ENCODE assay signal across 17 cellular contexts in genomic region chr1:85504417-85504816, GRCh38.
A peak's percentile ranks its signal among the peaks of the same experiment; 100 is the strongest.
DNase-seq lines count a peak whose midpoint lies in the region; ATAC-seq and TF ChIP-seq lines count a peak whose summit lies in the region.
"Had no signal": no experiment of that assay in that cellular context is flagged by ENCODE, and none has a peak within 500 bp of the region (broad histone marks: within the 10 kb centered on the region; RNA-seq: fewer than 3 reads in every experiment).

No MANE protein-coding gene starts in this region.

- H3K27me3 Mint-ChIP-seq in nephron progenitor cell (ENCODE audit: low read depth, poor library complexity): peaks cover 9% of the 10 kb centered on the region

- peaks cover 6% of the 10 kb centered on the region for H3K4me1 Mint-ChIP-seq in nephron progenitor cell
- H3K4me1 Mint-ChIP-seq: B cell had no signal

- peaks cover 19% of the 10 kb centered on the region for H3K36me3 Mint-ChIP-seq in nephron progenitor cell (ENCODE audit: low read depth)

- peaks cover 31% of the 10 kb centered on the region for H3K9me3 Mint-ChIP-seq in nephron progenitor cell
- H3K9me3 Mint-ChIP-seq: CD4-positive, alpha-beta T cell had no signal

- no peak overlapping the region for H3K4me3 ChIP-seq in AG10803 (ENCODE audit: low read length)

- DNase-seq in AG10803 (ENCODE audit: low read depth) (peak; percentile 37), HCEC 1CT (peak; percentile 1), astrocyte of the hippocampus (ENCODE audit: low read depth, low spot score) (peak; percentile 17), kidney tubule cell (ENCODE audit: low spot score) (peak; percentile 5), NCI-H2171 (lab: John Stamatoyannopoulos, UW) (no peak), nephron progenitor cell (no peak), cortex of kidney (lab: John Stamatoyannopoulos, UW) (no peak)
- DNase-seq: Calu3; CD4-positive, alpha-beta T cell; DND-41; NCI-H1048; NCI-H1694 treated with DMSO at 0.1 percent for 48 hours; NCI-H446 treated with DMSO at 0.1 percent for 48 hours; NCI-H748 treated with DMSO at 0.1 percent for 48 hours had no signal

- no peak for ATAC-seq in HG03460 (IDR thresholded peaks at IDR 0.05; ENCODE audit: unreplicated experiment)
- ATAC-seq: Right ventricle myocardium inferior had no signal

- H3K4me3 Mint-ChIP-seq in nephron progenitor cell: no peak overlapping the region
- H3K4me3 Mint-ChIP-seq: B cell; CD4-positive, alpha-beta T cell had no signal

- no peak overlapping the region for H3K27ac Mint-ChIP-seq in nephron progenitor cell
- H3K27ac Mint-ChIP-seq: B cell; CD4-positive, alpha-beta T cell had no signal

- no peak for TF ChIP-seq CTCF in AG10803 (conservative IDR thresholded peaks at IDR 0.05; ENCODE audit: low read length)
- TF ChIP-seq CTCF in nephron progenitor cell (IDR thresholded peaks at IDR 0.05): no peak

Comparison
In these comparisons a context has a peak if more than half of its experiments do, and no peak if none do; other contexts are left out.
1. DNase-seq: peak in AG10803 (single experiment), HCEC 1CT (single experiment), astrocyte of the hippocampus (single experiment) and kidney tubule cell (single experiment); none in NCI-H2171 (single experiment), nephron progenitor cell (single experiment) and cortex of kidney (single experiment).